ENCODE assay signal across 11 cellular contexts in the genomic region with DNA sequence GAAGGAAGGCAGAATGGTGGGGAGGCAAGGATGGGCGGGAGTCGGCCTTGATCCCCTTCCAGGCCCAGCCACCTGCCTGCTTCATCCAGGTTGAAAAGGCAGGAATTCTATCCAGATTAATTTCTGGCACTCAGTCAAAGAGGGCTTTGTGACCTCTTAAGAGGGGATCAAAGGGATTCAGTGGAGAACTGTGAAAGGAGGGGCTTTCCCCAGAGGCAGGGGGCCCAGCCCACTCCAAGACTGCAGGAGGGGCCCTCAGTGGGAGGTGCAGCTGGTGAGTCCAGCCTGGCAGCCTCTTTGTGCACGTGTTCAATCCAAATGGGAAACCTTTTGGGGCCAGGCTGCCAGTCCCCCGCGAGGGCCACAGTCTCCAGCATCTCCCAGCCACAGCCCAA.
A peak's percentile ranks its signal among the peaks of the same experiment; 100 is the strongest.
DNase-seq lines count a peak whose midpoint lies in the region; ATAC-seq lines count a peak whose summit lies in the region.
"Had no signal": no experiment of that assay in that cellular context is flagged by ENCODE, and none has a peak within 500 bp of the region (broad histone marks: within the 10 kb centered on the region; RNA-seq: fewer than 3 reads in every experiment).

No MANE protein-coding gene starts in this region.

- H3K9me3 Mint-ChIP-seq in activated naive CD8-positive, alpha-beta T cell treated with anti-CD3 and anti-CD28 coated beads, Interleukin-2, amount 50 U/mL, for 24 hours = no peaks in the 10 kb centered on the region

- ATAC-seq in activated naive CD8-positive, alpha-beta T cell treated with anti-CD3 and anti-CD28 coated beads, Interleukin-2, amount 50 U/mL, for 24 hours = no peak
- no peak for ATAC-seq in HG03135 (IDR thresholded peaks at IDR 0.05; ENCODE audit: unreplicated experiment)
- no peak for ATAC-seq in GM18511 (IDR thresholded peaks at IDR 0.05; ENCODE audit: unreplicated experiment)

- no peaks in the 10 kb centered on the region for H3K36me3 Mint-ChIP-seq in activated naive CD8-positive, alpha-beta T cell treated with anti-CD3 and anti-CD28 coated beads, Interleukin-2, amount 50 U/mL, for 24 hours (ENCODE audit: low read depth)

- peaks cover 61% of the 10 kb centered on the region for H3K4me1 Mint-ChIP-seq in activated naive CD8-positive, alpha-beta T cell treated with anti-CD3 and anti-CD28 coated beads, Interleukin-2, amount 50 U/mL, for 24 hours

- DNase-seq in NCI-H748 (lab: John Stamatoyannopoulos, UW; ENCODE audit: unreplicated experiment) = peak; percentile 75
- no peak for DNase-seq in NCI-H748 treated with DMSO at 0.1 percent for 48 hours (lab: John Stamatoyannopoulos, UW)
- peak; percentile 70 for DNase-seq in NCI-H2171 (lab: John Stamatoyannopoulos, UW)
- DNase-seq in activated naive CD8-positive, alpha-beta T cell treated with anti-CD3 and anti-CD28 coated beads, Interleukin-2, amount 50 U/mL, for 24 hours = no peak
- DNase-seq in retina = peak; percentile 58
- no peak for DNase-seq in stimulated activated CD8-positive, alpha-beta memory T cell treated with anti-CD3 and anti-CD28 coated beads, Interleukin-4, amount 100 ng/mL, for 48 hours
- DNase-seq: activated CD4-positive, alpha-beta T cell treated with anti-CD3 and anti-CD28 coated beads for 48 hours; adrenal gland; SIG-M5 had no signal

- H3K4me3 Mint-ChIP-seq in activated naive CD8-positive, alpha-beta T cell treated with anti-CD3 and anti-CD28 coated beads, Interleukin-2, amount 50 U/mL, for 24 hours = peak overlapping the region; percentile 12

- H3K27ac Mint-ChIP-seq in activated naive CD8-positive, alpha-beta T cell treated with anti-CD3 and anti-CD28 coated beads, Interleukin-2, amount 50 U/mL, for 24 hours = peak overlapping the region; percentile 70

- H3K27me3 Mint-ChIP-seq in activated naive CD8-positive, alpha-beta T cell treated with anti-CD3 and anti-CD28 coated beads, Interleukin-2, amount 50 U/mL, for 24 hours = no peaks in the 10 kb centered on the region

Comparison
In these comparisons a context has a peak if more than half of its experiments do, and no peak if none do; other contexts are left out.
1. DNase-seq: peak in NCI-H748 (single experiment), NCI-H2171 (single experiment) and retina (single experiment); none in NCI-H748 treated with DMSO at 0.1 percent for 48 hours (single experiment), activated naive CD8-positive, alpha-beta T cell treated with anti-CD3 and anti-CD28 coated beads, Interleukin-2, amount 50 U/mL, for 24 hours (single experiment) and stimulated activated CD8-positive, alpha-beta memory T cell treated with anti-CD3 and anti-CD28 coated beads, Interleukin-4, amount 100 ng/mL, for 48 hours (single experiment).